1 cellular context compared by ENCODE assay signal in genomic region chr4:128061566-128062536, GRCh38.
TF ChIP-seq lines count a peak whose summit lies in the region.

No MANE protein-coding gene starts in this region.

TF ChIP-seq in HepG2, 621 proteins besides CTCF, POLR2A, EP300 and RAD21 (continued from another document and continues in another):
- TF ChIP-seq, protein P1, sequence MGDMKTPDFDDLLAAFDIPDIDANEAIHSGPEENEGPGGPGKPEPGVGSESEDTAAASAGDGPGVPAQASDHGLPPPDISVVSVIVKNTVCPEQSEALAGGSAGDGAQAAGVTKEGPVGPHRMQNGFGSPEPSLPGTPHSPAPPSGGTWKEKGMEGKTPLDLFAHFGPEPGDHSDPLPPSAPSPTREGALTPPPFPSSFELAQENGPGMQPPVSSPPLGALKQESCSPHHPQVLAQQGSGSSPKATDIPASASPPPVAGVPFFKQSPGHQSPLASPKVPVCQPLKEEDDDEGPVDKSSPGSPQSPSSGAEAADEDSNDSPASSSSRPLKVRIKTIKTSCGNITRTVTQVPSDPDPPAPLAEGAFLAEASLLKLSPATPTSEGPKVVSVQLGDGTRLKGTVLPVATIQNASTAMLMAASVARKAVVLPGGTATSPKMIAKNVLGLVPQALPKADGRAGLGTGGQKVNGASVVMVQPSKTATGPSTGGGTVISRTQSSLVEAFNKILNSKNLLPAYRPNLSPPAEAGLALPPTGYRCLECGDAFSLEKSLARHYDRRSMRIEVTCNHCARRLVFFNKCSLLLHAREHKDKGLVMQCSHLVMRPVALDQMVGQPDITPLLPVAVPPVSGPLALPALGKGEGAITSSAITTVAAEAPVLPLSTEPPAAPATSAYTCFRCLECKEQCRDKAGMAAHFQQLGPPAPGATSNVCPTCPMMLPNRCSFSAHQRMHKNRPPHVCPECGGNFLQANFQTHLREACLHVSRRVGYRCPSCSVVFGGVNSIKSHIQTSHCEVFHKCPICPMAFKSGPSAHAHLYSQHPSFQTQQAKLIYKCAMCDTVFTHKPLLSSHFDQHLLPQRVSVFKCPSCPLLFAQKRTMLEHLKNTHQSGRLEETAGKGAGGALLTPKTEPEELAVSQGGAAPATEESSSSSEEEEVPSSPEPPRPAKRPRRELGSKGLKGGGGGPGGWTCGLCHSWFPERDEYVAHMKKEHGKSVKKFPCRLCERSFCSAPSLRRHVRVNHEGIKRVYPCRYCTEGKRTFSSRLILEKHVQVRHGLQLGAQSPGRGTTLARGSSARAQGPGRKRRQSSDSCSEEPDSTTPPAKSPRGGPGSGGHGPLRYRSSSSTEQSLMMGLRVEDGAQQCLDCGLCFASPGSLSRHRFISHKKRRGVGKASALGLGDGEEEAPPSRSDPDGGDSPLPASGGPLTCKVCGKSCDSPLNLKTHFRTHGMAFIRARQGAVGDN (CRISPR knock-in tag; IDR thresholded peaks at IDR 0.05): peak; percentile 68; the same call in 1 of the 2 replicates
- TF ChIP-seq ZNF652 (CRISPR knock-in tag; IDR thresholded peaks at IDR 0.05; ENCODE audit: borderline replicate concordance, low read depth): no peak
- TF ChIP-seq, protein P2, sequence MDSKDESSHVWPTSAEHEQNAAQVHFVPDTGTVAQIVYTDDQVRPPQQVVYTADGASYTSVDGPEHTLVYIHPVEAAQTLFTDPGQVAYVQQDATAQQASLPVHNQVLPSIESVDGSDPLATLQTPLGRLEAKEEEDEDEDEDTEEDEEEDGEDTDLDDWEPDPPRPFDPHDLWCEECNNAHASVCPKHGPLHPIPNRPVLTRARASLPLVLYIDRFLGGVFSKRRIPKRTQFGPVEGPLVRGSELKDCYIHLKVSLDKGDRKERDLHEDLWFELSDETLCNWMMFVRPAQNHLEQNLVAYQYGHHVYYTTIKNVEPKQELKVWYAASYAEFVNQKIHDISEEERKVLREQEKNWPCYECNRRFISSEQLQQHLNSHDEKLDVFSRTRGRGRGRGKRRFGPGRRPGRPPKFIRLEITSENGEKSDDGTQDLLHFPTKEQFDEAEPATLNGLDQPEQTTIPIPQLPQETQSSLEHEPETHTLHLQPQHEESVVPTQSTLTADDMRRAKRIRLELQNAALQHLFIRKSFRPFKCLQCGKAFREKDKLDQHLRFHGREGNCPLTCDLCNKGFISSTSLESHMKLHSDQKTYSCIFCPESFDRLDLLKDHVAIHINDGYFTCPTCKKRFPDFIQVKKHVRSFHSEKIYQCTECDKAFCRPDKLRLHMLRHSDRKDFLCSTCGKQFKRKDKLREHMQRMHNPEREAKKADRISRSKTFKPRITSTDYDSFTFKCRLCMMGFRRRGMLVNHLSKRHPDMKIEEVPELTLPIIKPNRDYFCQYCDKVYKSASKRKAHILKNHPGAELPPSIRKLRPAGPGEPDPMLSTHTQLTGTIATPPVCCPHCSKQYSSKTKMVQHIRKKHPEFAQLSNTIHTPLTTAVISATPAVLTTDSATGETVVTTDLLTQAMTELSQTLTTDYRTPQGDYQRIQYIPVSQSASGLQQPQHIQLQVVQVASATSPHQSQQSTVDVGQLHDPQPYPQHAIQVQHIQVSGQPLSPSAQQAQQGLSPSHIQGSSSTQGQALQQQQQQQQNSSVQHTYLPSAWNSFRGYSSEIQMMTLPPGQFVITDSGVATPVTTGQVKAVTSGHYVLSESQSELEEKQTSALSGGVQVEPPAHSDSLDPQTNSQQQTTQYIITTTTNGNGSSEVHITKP (CRISPR knock-in tag; IDR thresholded peaks at IDR 0.05; ENCODE audit: low read depth): peak; percentile 82
- no peak for TF ChIP-seq ZFP36 (IDR thresholded peaks at IDR 0.05; ENCODE audit: borderline replicate concordance, low read depth, low read length, partially characterized antibody)
- TF ChIP-seq BHLHE40 (IDR thresholded peaks at IDR 0.05; ENCODE audit: low read length): no peak
- TF ChIP-seq ZNF563 (CRISPR knock-in tag; IDR thresholded peaks at IDR 0.05): 0 out of 2 replicates have a peak, but pooled peaks have one; percentile 71
- TF ChIP-seq TGIF2 (CRISPR knock-in tag; IDR thresholded peaks at IDR 0.05): peak; percentile 68; the same call in 1 of the 2 replicates
- TF ChIP-seq, protein P3, sequence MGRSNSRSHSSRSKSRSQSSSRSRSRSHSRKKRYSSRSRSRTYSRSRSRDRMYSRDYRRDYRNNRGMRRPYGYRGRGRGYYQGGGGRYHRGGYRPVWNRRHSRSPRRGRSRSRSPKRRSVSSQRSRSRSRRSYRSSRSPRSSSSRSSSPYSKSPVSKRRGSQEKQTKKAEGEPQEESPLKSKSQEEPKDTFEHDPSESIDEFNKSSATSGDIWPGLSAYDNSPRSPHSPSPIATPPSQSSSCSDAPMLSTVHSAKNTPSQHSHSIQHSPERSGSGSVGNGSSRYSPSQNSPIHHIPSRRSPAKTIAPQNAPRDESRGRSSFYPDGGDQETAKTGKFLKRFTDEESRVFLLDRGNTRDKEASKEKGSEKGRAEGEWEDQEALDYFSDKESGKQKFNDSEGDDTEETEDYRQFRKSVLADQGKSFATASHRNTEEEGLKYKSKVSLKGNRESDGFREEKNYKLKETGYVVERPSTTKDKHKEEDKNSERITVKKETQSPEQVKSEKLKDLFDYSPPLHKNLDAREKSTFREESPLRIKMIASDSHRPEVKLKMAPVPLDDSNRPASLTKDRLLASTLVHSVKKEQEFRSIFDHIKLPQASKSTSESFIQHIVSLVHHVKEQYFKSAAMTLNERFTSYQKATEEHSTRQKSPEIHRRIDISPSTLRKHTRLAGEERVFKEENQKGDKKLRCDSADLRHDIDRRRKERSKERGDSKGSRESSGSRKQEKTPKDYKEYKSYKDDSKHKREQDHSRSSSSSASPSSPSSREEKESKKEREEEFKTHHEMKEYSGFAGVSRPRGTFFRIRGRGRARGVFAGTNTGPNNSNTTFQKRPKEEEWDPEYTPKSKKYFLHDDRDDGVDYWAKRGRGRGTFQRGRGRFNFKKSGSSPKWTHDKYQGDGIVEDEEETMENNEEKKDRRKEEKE (IDR thresholded peaks at IDR 0.05): no peak
- TF ChIP-seq RFX1 (IDR thresholded peaks at IDR 0.05): no peak
- TF ChIP-seq, protein P4, sequence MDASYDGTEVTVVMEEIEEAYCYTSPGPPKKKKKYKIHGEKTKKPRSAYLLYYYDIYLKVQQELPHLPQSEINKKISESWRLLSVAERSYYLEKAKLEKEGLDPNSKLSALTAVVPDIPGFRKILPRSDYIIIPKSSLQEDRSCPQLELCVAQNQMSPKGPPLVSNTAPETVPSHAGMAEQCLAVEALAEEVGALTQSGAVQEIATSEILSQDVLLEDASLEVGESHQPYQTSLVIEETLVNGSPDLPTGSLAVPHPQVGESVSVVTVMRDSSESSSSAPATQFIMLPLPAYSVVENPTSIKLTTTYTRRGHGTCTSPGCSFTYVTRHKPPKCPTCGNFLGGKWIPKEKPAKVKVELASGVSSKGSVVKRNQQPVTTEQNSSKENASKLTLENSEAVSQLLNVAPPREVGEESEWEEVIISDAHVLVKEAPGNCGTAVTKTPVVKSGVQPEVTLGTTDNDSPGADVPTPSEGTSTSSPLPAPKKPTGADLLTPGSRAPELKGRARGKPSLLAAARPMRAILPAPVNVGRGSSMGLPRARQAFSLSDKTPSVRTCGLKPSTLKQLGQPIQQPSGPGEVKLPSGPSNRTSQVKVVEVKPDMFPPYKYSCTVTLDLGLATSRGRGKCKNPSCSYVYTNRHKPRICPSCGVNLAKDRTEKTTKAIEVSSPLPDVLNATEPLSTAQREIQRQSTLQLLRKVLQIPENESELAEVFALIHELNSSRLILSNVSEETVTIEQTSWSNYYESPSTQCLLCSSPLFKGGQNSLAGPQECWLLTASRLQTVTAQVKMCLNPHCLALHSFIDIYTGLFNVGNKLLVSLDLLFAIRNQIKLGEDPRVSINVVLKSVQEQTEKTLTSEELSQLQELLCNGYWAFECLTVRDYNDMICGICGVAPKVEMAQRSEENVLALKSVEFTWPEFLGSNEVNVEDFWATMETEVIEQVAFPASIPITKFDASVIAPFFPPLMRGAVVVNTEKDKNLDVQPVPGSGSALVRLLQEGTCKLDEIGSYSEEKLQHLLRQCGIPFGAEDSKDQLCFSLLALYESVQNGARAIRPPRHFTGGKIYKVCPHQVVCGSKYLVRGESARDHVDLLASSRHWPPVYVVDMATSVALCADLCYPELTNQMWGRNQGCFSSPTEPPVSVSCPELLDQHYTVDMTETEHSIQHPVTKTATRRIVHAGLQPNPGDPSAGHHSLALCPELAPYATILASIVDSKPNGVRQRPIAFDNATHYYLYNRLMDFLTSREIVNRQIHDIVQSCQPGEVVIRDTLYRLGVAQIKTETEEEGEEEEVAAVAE (CRISPR knock-in tag; IDR thresholded peaks at IDR 0.05; ENCODE audit: borderline replicate concordance): 0 out of 2 replicates have a peak, but pooled peaks have one; percentile 32
- no peak for TF ChIP-seq CAMTA2 (CRISPR knock-in tag; IDR thresholded peaks at IDR 0.05; ENCODE audit: borderline replicate concordance)
- TF ChIP-seq, protein P5, sequence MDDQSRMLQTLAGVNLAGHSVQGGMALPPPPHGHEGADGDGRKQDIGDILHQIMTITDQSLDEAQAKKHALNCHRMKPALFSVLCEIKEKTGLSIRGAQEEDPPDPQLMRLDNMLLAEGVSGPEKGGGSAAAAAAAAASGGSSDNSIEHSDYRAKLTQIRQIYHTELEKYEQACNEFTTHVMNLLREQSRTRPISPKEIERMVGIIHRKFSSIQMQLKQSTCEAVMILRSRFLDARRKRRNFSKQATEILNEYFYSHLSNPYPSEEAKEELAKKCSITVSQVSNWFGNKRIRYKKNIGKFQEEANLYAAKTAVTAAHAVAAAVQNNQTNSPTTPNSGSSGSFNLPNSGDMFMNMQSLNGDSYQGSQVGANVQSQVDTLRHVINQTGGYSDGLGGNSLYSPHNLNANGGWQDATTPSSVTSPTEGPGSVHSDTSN (CRISPR knock-in tag; IDR thresholded peaks at IDR 0.05; ENCODE audit: borderline replicate concordance): no peak
- no peak for TF ChIP-seq EEA1 (CRISPR knock-in tag; IDR thresholded peaks at IDR 0.05; ENCODE audit: borderline replicate concordance)
- TF ChIP-seq, protein P6, sequence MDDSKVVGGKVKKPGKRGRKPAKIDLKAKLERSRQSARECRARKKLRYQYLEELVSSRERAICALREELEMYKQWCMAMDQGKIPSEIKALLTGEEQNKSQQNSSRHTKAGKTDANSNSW (CRISPR knock-in tag; IDR thresholded peaks at IDR 0.05; ENCODE audit: borderline replicate concordance): no peak
- TF ChIP-seq, protein P7, sequence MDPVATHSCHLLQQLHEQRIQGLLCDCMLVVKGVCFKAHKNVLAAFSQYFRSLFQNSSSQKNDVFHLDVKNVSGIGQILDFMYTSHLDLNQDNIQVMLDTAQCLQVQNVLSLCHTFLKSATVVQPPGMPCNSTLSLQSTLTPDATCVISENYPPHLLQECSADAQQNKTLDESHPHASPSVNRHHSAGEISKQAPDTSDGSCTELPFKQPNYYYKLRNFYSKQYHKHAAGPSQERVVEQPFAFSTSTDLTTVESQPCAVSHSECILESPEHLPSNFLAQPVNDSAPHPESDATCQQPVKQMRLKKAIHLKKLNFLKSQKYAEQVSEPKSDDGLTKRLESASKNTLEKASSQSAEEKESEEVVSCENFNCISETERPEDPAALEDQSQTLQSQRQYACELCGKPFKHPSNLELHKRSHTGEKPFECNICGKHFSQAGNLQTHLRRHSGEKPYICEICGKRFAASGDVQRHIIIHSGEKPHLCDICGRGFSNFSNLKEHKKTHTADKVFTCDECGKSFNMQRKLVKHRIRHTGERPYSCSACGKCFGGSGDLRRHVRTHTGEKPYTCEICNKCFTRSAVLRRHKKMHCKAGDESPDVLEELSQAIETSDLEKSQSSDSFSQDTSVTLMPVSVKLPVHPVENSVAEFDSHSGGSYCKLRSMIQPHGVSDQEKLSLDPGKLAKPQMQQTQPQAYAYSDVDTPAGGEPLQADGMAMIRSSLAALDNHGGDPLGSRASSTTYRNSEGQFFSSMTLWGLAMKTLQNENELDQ (CRISPR knock-in tag; IDR thresholded peaks at IDR 0.05; ENCODE audit: borderline replicate concordance): no peak
- TF ChIP-seq ZNF264 (CRISPR knock-in tag; IDR thresholded peaks at IDR 0.05): no peak
- 0 out of 2 replicates have a peak, but pooled peaks have one; percentile 32 for TF ChIP-seq ZSCAN12 (CRISPR knock-in tag; IDR thresholded peaks at IDR 0.05)
- TF ChIP-seq SAP130 (CRISPR knock-in tag; IDR thresholded peaks at IDR 0.05; ENCODE audit: low read depth): peak; percentile 70
- no peak for TF ChIP-seq SOX6 (IDR thresholded peaks at IDR 0.05)
- TF ChIP-seq SOX6 (CRISPR knock-in tag; IDR thresholded peaks at IDR 0.05): peak; percentile 43; the same call in 1 of the 2 replicates
- TF ChIP-seq, protein P8, sequence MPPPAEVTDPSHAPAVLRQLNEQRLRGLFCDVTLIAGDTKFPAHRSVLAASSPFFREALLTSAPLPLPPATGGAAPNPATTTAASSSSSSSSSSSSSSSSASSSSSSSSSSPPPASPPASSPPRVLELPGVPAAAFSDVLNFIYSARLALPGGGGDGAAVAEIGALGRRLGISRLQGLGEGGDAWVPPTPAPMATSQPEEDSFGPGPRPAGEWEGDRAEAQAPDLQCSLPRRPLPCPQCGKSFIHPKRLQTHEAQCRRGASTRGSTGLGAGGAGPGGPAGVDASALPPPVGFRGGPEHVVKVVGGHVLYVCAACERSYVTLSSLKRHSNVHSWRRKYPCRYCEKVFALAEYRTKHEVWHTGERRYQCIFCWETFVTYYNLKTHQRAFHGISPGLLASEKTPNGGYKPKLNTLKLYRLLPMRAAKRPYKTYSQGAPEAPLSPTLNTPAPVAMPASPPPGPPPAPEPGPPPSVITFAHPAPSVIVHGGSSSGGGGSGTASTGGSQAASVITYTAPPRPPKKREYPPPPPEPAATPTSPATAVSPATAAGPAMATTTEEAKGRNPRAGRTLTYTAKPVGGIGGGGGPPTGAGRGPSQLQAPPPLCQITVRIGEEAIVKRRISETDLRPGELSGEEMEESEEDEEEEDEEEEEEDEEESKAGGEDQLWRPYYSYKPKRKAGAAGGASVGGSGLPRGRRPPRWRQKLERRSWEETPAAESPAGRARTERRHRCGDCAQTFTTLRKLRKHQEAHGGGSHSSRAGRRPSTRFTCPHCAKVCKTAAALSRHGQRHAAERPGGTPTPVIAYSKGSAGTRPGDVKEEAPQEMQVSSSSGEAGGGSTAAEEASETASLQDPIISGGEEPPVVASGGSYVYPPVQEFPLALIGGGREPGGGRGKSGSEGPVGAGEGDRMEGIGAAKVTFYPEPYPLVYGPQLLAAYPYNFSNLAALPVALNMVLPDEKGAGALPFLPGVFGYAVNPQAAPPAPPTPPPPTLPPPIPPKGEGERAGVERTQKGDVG (CRISPR knock-in tag; IDR thresholded peaks at IDR 0.05; ENCODE audit: borderline replicate concordance): 0 out of 2 replicates have a peak, but pooled peaks have one; percentile 15
- TF ChIP-seq HDAC2 (CRISPR knock-in tag; IDR thresholded peaks at IDR 0.05): 0 out of 2 replicates have a peak, but pooled peaks have one; percentile 38
- peak; percentile 34; the same call in 1 of the 2 replicates for TF ChIP-seq ZMAT3 (CRISPR knock-in tag; conservative IDR thresholded peaks at IDR 0.05)
- peak; percentile 26; the same call in 1 of the 2 replicates for TF ChIP-seq ISL2 (CRISPR knock-in tag; IDR thresholded peaks at IDR 0.05)
- 0 out of 2 replicates have a peak, but pooled peaks have one; percentile 27 for TF ChIP-seq MTF2 (CRISPR knock-in tag; IDR thresholded peaks at IDR 0.05; ENCODE audit: borderline replicate concordance)
- 0 out of 2 replicates have a peak, but pooled peaks have one; percentile 44 for TF ChIP-seq SPEN (CRISPR knock-in tag; IDR thresholded peaks at IDR 0.05; ENCODE audit: low read depth)
- TF ChIP-seq DRAP1 (CRISPR knock-in tag; IDR thresholded peaks at IDR 0.05): peak; percentile 70
- no peak for TF ChIP-seq SP140L (CRISPR knock-in tag; IDR thresholded peaks at IDR 0.05; ENCODE audit: borderline replicate concordance)
